Comparison of ENCODE assay signal across 19 cellular contexts in the genomic region with DNA sequence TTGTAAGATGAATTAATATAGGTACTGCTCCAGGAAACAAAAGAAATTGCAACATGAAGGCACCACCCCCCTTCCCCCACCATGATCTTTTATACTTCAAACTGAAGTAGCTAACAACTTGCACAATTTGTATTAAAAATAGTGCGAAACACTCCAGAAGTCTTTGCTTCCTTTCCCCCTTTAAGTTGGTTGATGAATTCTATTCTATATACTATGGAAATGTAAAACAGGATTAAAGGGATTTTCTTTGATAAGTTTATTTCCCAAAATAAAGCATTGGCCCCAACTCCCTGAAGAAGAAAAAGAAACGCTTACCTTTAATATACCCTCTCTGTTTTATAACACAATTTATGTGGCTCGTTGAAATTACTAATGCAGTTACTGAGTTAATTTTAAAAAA.
"Had no signal": no experiment of that assay in that cellular context is flagged by ENCODE, and none has a peak within 500 bp of the region (broad histone marks: within the 10 kb centered on the region; RNA-seq: fewer than 3 reads in every experiment).

No MANE protein-coding gene starts in this region.

- H3K27me3 ChIP-seq: dorsolateral prefrontal cortex, gastrocnemius medialis, heart right ventricle, spleen, tibial artery, upper lobe of right lung, vagina had no signal

- DNase-seq: dorsolateral prefrontal cortex; effector CD8-positive, alpha-beta T cell; gastrocnemius medialis; heart right ventricle; hypothalamus; kidney glomerular epithelial cell; mesendoderm; naive thymus-derived CD4-positive, alpha-beta T cell; posterior cingulate gyrus; spleen; stimulated activated CD4-positive, alpha-beta T cell treated with anti-CD3 and anti-CD28 coated beads, Interleukin-15, amount 100 ng/mL, for 24 hours; stimulated activated CD4-positive, alpha-beta T cell treated with anti-CD3 and anti-CD28 coated beads, Interleukin-1b, Interleukin-23, amount 100 ng/mL, for 48 hours; stimulated activated CD4-positive, alpha-beta T cell treated with anti-CD3 and anti-CD28 coated beads, Interleukin-4, amount 100 ng/mL, for 24 hours; tibial artery; upper lobe of right lung had no signal

- H3K9me3 ChIP-seq: gastrocnemius medialis, heart right ventricle, spleen, tibial artery, upper lobe of right lung, vagina had no signal

- H3K27ac ChIP-seq: gastrocnemius medialis, heart right ventricle, spleen, tibial artery, upper lobe of right lung, vagina had no signal

- H3K36me3 ChIP-seq: gastrocnemius medialis, heart right ventricle, spleen, tibial artery, upper lobe of right lung, vagina had no signal

- H3K4me3 ChIP-seq: dorsolateral prefrontal cortex, gastrocnemius medialis, heart right ventricle, spleen, tibial artery, upper lobe of right lung, vagina had no signal

- ATAC-seq: esophagus mucosa; gastrocnemius medialis; heart right ventricle; naive thymus-derived CD4-positive, alpha-beta T cell; sciatic nerve; stimulated activated memory B cell treated with anti-CD40 and anti-IgM and Interleukin-4, amounts not matched to agents 10 μg/mL and 1 μg/mL and 100 μg/mL, for 72 hours; upper lobe of right lung had no signal
